Comparison of ENCODE assay signal across 1 cellular context in genomic region chr11:107669893-107670601, GRCh38.
TF ChIP-seq lines count a peak whose summit lies in the region.

No MANE protein-coding gene starts in this region.

TF ChIP-seq in H1, 55 proteins besides CTCF, POLR2A, EP300 and RAD21:
- TF ChIP-seq YY1 (IDR thresholded peaks at IDR 0.05; ENCODE audit: low read depth, low read length): no peak
- TF ChIP-seq TEAD4 (IDR thresholded peaks at IDR 0.05; ENCODE audit: low read depth, low read length): no peak
- no peak for TF ChIP-seq RBBP5 (IDR thresholded peaks at IDR 0.05; ENCODE audit: borderline replicate concordance, low read depth, low read length)
- TF ChIP-seq KDM1A (IDR thresholded peaks at IDR 0.05; ENCODE audit: borderline replicate concordance, low read length): no peak
- TF ChIP-seq ATF3 (IDR thresholded peaks at IDR 0.05; ENCODE audit: insufficient read depth, low read depth, low read length): no peak
- no peak for TF ChIP-seq CHD7 (IDR thresholded peaks at IDR 0.05; ENCODE audit: insufficient replicate concordance, low read length)
- no peak for TF ChIP-seq BCL11A (IDR thresholded peaks at IDR 0.05; ENCODE audit: low read depth in 2 of 2, low read length in 2 of 2)
- TF ChIP-seq KDM4A (IDR thresholded peaks at IDR 0.05; ENCODE audit: low read depth, low read length, severe bottlenecking): no peak
- no peak for TF ChIP-seq TAF1 (IDR thresholded peaks at IDR 0.05; ENCODE audit: low read depth, low read length)
- TF ChIP-seq SRF (IDR thresholded peaks at IDR 0.05; ENCODE audit: low read depth, low read length): no peak
- TF ChIP-seq BACH1 (IDR thresholded peaks at IDR 0.05; ENCODE audit: low read length): no peak
- no peak for TF ChIP-seq EZH2 (IDR thresholded peaks at IDR 0.05; ENCODE audit: low read depth, low read length, severe bottlenecking)
- no peak for TF ChIP-seq GTF2F1 (IDR thresholded peaks at IDR 0.05; ENCODE audit: borderline replicate concordance, low read depth, low read length)
